In the genomic region with DNA sequence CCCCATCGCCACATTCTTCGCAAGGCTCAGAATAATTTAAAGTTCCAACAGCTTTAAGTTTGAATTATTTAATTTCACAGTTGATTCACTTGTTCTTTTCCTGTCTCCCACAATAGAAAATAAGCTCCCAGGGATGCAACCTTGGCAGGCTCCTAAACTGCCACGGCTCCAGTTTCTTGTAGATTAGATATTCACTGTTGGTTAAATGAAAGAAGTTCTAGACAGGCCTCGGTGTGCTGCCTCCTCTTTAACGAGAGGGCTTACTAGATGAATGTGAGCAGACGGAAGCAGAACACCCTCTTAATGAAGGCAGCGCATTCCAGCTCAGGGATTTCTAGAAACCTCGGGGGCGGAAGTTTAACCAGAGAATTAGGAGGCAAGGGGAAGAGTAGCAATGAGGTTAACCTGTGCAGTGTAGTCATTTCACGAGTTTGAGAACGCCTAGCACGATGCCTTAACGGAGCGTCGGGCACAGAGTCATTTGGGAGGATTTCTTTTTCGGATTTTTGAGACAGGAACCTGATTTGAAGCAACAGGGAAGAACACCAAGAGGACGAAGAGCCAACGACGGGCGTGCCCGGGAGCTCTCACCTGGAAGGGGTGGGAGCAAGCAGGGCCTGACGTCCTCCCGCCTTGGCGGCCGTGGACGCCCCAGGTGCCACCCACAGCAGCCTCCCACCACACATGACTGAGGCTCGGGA, we compare ENCODE assay signal across 8 cellular contexts. TPM values are rescaled to one million over a fixed set of nuclear protein-coding genes. Genes with fewer than 3 reads are reported as not detected.
DNase-seq lines count a peak whose midpoint lies in the region; ATAC-seq and TF ChIP-seq lines count a peak whose summit lies in the region.

No MANE protein-coding gene starts in this region.

- H3K27me3 Mint-ChIP-seq in CD8-positive, alpha-beta memory T cell: peaks cover 0 to 2% of the 10 kb centered on the region in 2 donors
- H3K27me3 Mint-ChIP-seq in activated naive CD8-positive, alpha-beta T cell treated with anti-CD3 and anti-CD28 coated beads for 36 hours: no peaks in the 10 kb centered on the region

- no peaks in the 10 kb centered on the region for H3K9me3 ChIP-seq in CD8-positive, alpha-beta memory T cell (ENCODE audit: low read length)

- peaks cover 48 to 56% (median 52%) of the 10 kb centered on the region in 3 donors for H3K4me1 Mint-ChIP-seq in CD8-positive, alpha-beta memory T cell
- H3K4me1 Mint-ChIP-seq in activated naive CD8-positive, alpha-beta T cell treated with anti-CD3 and anti-CD28 coated beads for 36 hours: peaks cover 54% of the 10 kb centered on the region

- peak; percentile 42 for ATAC-seq in GM19023 (IDR thresholded peaks at IDR 0.05; ENCODE audit: unreplicated experiment)
- peak; percentile 29 for ATAC-seq in HG03103 (IDR thresholded peaks at IDR 0.05; ENCODE audit: low read depth, unreplicated experiment)
- peak; percentile 69 for ATAC-seq in Right ventricle myocardium superior (ENCODE audit: poor library complexity)
- peak; percentile 71 for ATAC-seq in omental fat pad (ENCODE audit: low FRiP score)

- peak overlapping the region; percentile 92 for H3K27ac ChIP-seq in CD8-positive, alpha-beta memory T cell (ENCODE audit: low read depth, low read length)

- peak overlapping the region; percentile 95 for H3K4me3 ChIP-seq in CD8-positive, alpha-beta memory T cell (ENCODE audit: low read length)

- intact Hi-C loops in Right ventricle myocardium superior (cut with DNase I): no loop called here

- CTCF ChIA-PET in CD8-positive, alpha-beta memory T cell (lab: Charles Lee): interaction anchor here (1.4 to 1.7 kb wide), 2 partner anchors 17 to 344 kb away, joined by 3 to 4 read pairs; no protein-coding TSS in a partner anchor

- peaks cover 47% of the 10 kb centered on the region for H3K4me1 ChIP-seq in CD8-positive, alpha-beta memory T cell (ENCODE audit: insufficient read depth, low read length)

- peaks cover 0 to 22% (median 5%) of the 10 kb centered on the region in 3 donors for H3K36me3 Mint-ChIP-seq in CD8-positive, alpha-beta memory T cell
- peaks cover 35% of the 10 kb centered on the region for H3K36me3 Mint-ChIP-seq in activated naive CD8-positive, alpha-beta T cell treated with anti-CD3 and anti-CD28 coated beads for 36 hours

- POLR2A ChIA-PET in CD8-positive, alpha-beta memory T cell (lab: Charles Lee): interaction anchor here (0.7 to 2.2 kb wide), 3 partner anchors 161 to 168 kb away, joined by 4 to 10 read pairs (median 6); no protein-coding TSS in a partner anchor

- no peaks in the 10 kb centered on the region for H3K9me3 Mint-ChIP-seq in CD8-positive, alpha-beta memory T cell
- peaks cover 3% of the 10 kb centered on the region for H3K9me3 Mint-ChIP-seq in activated naive CD8-positive, alpha-beta T cell treated with anti-CD3 and anti-CD28 coated beads for 36 hours

- peak overlapping the region; percentile 89 to 100 (median 98) for H3K27ac Mint-ChIP-seq in CD8-positive, alpha-beta memory T cell
- peak overlapping the region; percentile 95 for H3K27ac Mint-ChIP-seq in activated naive CD8-positive, alpha-beta T cell treated with anti-CD3 and anti-CD28 coated beads for 36 hours

- H3K4me3 Mint-ChIP-seq in CD8-positive, alpha-beta memory T cell: peak overlapping the region; percentile 87 to 98 (median 95)
- H3K4me3 Mint-ChIP-seq in activated naive CD8-positive, alpha-beta T cell treated with anti-CD3 and anti-CD28 coated beads for 36 hours: peak overlapping the region; percentile 96

- no peak for TF ChIP-seq CTCF in omental fat pad (IDR thresholded peaks at IDR 0.05)

- H3K27me3 ChIP-seq in CD8-positive, alpha-beta memory T cell (ENCODE audit: insufficient read depth, low read length, poor library complexity, severe bottlenecking): no peaks in the 10 kb centered on the region

- DNase-seq in CD8-positive, alpha-beta memory T cell: no peak
- peak; percentile 61 for DNase-seq in NCI-H510A (lab: John Stamatoyannopoulos, UW)
- DNase-seq in activated naive CD8-positive, alpha-beta T cell treated with anti-CD3 and anti-CD28 coated beads for 36 hours: no peak
- no peak for DNase-seq in Right ventricle myocardium superior
- DNase-seq in omental fat pad (ENCODE audit: low spot score): no peak
- no peak for DNase-seq in T1000 (lab: John Stamatoyannopoulos, UW)

- H3K36me3 ChIP-seq in CD8-positive, alpha-beta memory T cell (ENCODE audit: insufficient read depth, low read length): no peaks in the 10 kb centered on the region

RNA-seq across cellular contexts. Expression of a gene that starts 0.6 kb away (rescaled TPM):
- 10 to 100 TPM; 42.2 TPM for total RNA-seq in CD8-positive, alpha-beta memory T cell
- polyA plus RNA-seq in CD8-positive, alpha-beta memory T cell: 18.9 TPM
- 10 to 100 TPM; 34.7 to 38.1 TPM for total RNA-seq in activated naive CD8-positive, alpha-beta T cell treated with anti-CD3 and anti-CD28 coated beads for 36 hours
- total RNA-seq in Right ventricle myocardium superior (10.0 TPM), omental fat pad (10 to 100 TPM; 20.8 to 45.4 (median 31.4) TPM)
